12 cellular contexts compared by ENCODE assay signal in genomic region chr21:41958886-41959563, GRCh38. TPM values are rescaled to one million over a fixed set of nuclear protein-coding genes. Genes with fewer than 3 reads are reported as not detected.
A peak's percentile ranks its signal among the peaks of the same experiment; 100 is the strongest.
DNase-seq lines count a peak whose midpoint lies in the region; ATAC-seq and TF ChIP-seq lines count a peak whose summit lies in the region.
"Had no signal": no experiment of that assay in that cellular context is flagged by ENCODE, and none has a peak within 500 bp of the region (broad histone marks: within the 10 kb centered on the region; RNA-seq: fewer than 3 reads in every experiment).

No MANE protein-coding gene starts in this region.

- ATAC-seq in SK-N-SH treated with all-trans-retinoic acid at 6 μM for 48 hours (peak; percentile 34), thoracic aorta (ENCODE audit: insufficient number of reproducible peaks, low FRiP score, low read depth) (peak; percentile 33), HG03520 (IDR thresholded peaks at IDR 0.05; ENCODE audit: unreplicated experiment) (no peak)
- ATAC-seq: activated CD4-positive, alpha-beta T cell treated with anti-CD3 and anti-CD28 coated beads for 36 hours had no signal

- H3K9me3 Mint-ChIP-seq in HFFc6, result no peaks in the 10 kb centered on the region

- H3K9me3 ChIP-seq in thoracic aorta, result no peaks in the 10 kb centered on the region

- no peaks in the 10 kb centered on the region for H3K36me3 ChIP-seq in thoracic aorta

- H3K4me3 ChIP-seq in thoracic aorta, result no peak overlapping the region
- H3K4me3 ChIP-seq: SK-N-MC had no signal

- H3K27ac ChIP-seq in thoracic aorta, result peak overlapping the region; percentile 88 to 91
- H3K27ac ChIP-seq: SK-N-MC had no signal

- no peak for DNase-seq in HFFc6
- DNase-seq in glomerular visceral epithelial cell (ENCODE audit: extremely low spot score), result peak; percentile 32
- peak; percentile 56 for DNase-seq in thoracic aorta (ENCODE audit: low spot score)
- no peak for DNase-seq in activated gamma-delta T cell treated with Interleukin-2 at 50 U/mL for 16 hours
- no peak for DNase-seq in epidermal melanocyte (ENCODE audit: insufficient read length, low spot score)
- DNase-seq: activated CD4-positive, alpha-beta T cell treated with anti-CD3 and anti-CD28 coated beads for 36 hours; COR-L47; NCI-H1105 treated with DMSO at 0.1 percent for 48 hours had no signal

- H3K27ac Mint-ChIP-seq in HFFc6, result peak overlapping the region; percentile 97
- H3K27ac Mint-ChIP-seq: activated CD4-positive, alpha-beta T cell treated with anti-CD3 and anti-CD28 coated beads for 36 hours; brain had no signal

- peaks cover 12 to 36% of the 10 kb centered on the region in 2 donors for H3K4me1 ChIP-seq in thoracic aorta (ENCODE audit: control insufficient read depth in 1 of 2, low read depth in 2 of 2)

- H3K27me3 ChIP-seq in thoracic aorta (replicated peaks; ENCODE audit: insufficient read depth), result no peaks in the 10 kb centered on the region

- no peaks in the 10 kb centered on the region for H3K36me3 Mint-ChIP-seq in HFFc6 (ENCODE audit: low read depth)
- H3K36me3 Mint-ChIP-seq: brain had no signal

- H3K4me3 Mint-ChIP-seq in HFFc6, result no peak overlapping the region
- H3K4me3 Mint-ChIP-seq: activated CD4-positive, alpha-beta T cell treated with anti-CD3 and anti-CD28 coated beads for 36 hours; brain had no signal

- H3K4me1 Mint-ChIP-seq in HFFc6 (ENCODE audit: low read depth), result peaks cover 73% of the 10 kb centered on the region

- H3K27me3 Mint-ChIP-seq in HFFc6 (ENCODE audit: insufficient read depth), result peaks cover 10% of the 10 kb centered on the region

- TF ChIP-seq CTCF in HFFc6 (IDR thresholded peaks at IDR 0.05), result no peak
- TF ChIP-seq CTCF in thoracic aorta (IDR thresholded peaks at IDR 0.05), result no peak

TF ChIP-seq in SK-N-SH treated with all-trans-retinoic acid at 6 μM for 48 hours, 23 proteins besides CTCF, POLR2A, EP300 and RAD21:
- TF ChIP-seq ZNF70 (CRISPR knock-in tag; IDR thresholded peaks at IDR 0.05) (no peak), ZC3H10 (CRISPR knock-in tag; IDR thresholded peaks at IDR 0.05) (no peak), CSRNP3 (CRISPR knock-in tag; IDR thresholded peaks at IDR 0.05) (no peak), PATZ1 (CRISPR knock-in tag; IDR thresholded peaks at IDR 0.05; ENCODE audit: borderline replicate concordance) (no peak), ESRRG (CRISPR knock-in tag; IDR thresholded peaks at IDR 0.05) (no peak), CSDC2 (CRISPR knock-in tag; IDR thresholded peaks at IDR 0.05) (no peak), ZFP3 (CRISPR knock-in tag; IDR thresholded peaks at IDR 0.05) (no peak), ZNF565 (CRISPR knock-in tag; conservative IDR thresholded peaks at IDR 0.05; ENCODE audit: low read depth) (no peak), RARB (CRISPR knock-in tag; IDR thresholded peaks at IDR 0.05) (no peak), ARNTL (CRISPR knock-in tag; IDR thresholded peaks at IDR 0.05; ENCODE audit: borderline replicate concordance, low read depth) (no peak), BACH2 (CRISPR knock-in tag; IDR thresholded peaks at IDR 0.05; ENCODE audit: borderline replicate concordance) (no peak), ZFP30 (CRISPR knock-in tag; IDR thresholded peaks at IDR 0.05) (no peak), TSHZ2 (CRISPR knock-in tag; IDR thresholded peaks at IDR 0.05) (no peak), OSR1 (CRISPR knock-in tag; IDR thresholded peaks at IDR 0.05) (no peak), PPARA (CRISPR knock-in tag; IDR thresholded peaks at IDR 0.05; ENCODE audit: borderline replicate concordance) (no peak)

RNA-seq across cellular contexts. Expression of gene C2CD2, which starts 5.2 kb away (rescaled TPM):
- 10 to 100 TPM; 14.4 to 19.9 (median 17.2) TPM for total RNA-seq in HFFc6 (2021; fragmentation: NEBNext Ultra II Directional; extraction: Animal tissue kit (Norgen Biotek cat#: 25700))
- 10 to 100 TPM; 59.5 to 77.3 TPM for total RNA-seq in thoracic aorta

RNA-seq across cellular contexts. Expression of gene ZBTB21, which starts 51.1 kb away (rescaled TPM):
- 10 to 100 TPM; 16.6 to 19.5 (median 18.9) TPM for total RNA-seq in HFFc6 (2021; fragmentation: NEBNext Ultra II Directional; extraction: Animal tissue kit (Norgen Biotek cat#: 25700))
- total RNA-seq in thoracic aorta, result 10 to 100 TPM; 16.5 to 23.8 TPM

Comparison
In these comparisons a context has a peak if more than half of its experiments do, and no peak if none do; other contexts are left out.
1. DNase-seq: peak in glomerular visceral epithelial cell (single experiment) and thoracic aorta (single experiment); none in HFFc6 (single experiment), activated gamma-delta T cell treated with Interleukin-2 at 50 U/mL for 16 hours (single experiment) and epidermal melanocyte (single experiment).